8 cellular contexts compared by ENCODE assay signal in the genomic region with DNA sequence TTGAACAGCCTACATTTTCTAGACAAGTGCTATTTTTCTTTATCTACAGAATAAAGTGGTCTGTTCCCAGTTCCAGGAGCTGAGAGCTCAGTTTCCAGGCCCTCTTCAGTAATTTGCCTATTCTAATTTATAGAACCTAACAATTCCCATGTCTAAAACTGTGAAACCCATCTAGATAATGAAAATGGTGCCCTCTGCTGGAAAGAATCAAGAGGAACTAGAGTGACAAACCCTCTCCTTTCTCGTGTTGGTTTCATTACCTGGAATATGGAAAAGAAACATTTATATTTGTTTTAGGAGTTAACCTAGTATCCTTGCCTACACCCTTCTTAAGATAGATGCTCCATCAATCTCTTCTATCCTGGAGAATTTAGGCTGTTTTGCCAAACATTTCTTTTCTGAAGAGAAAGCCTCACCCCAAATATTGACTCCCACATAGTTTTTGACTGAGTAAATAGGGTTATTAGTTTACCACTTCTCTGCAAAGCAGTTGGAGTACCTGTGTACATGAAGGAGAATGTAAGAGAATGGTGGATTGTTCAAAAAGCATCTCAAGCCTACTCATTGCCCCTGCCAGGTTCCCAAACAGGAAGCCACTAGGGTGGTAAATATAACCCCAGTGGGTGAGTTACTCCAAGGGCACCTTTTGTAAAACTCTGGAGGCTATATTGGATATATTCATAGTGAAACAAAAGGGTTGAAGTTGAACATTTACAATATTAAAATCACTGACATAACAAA.
DNase-seq lines count a peak whose midpoint lies in the region; ATAC-seq, FAIRE-seq and TF ChIP-seq lines count a peak whose summit lies in the region.

No MANE protein-coding gene starts in this region.

- DNase-seq in CD4-positive, alpha-beta memory T cell: peak in 4 of 5 donors; percentile 37 to 50 (median 40)
- DNase-seq in GM19239 (ENCODE audit: insufficient read length, low spot score) (peak; percentile 17), LoVo (ENCODE audit: low spot score) (peak; percentile 77), RKO (ENCODE audit: low spot score) (peak; percentile 69), endothelial cell (ENCODE audit: low spot score) (peak; percentile 40), mesendoderm (peak; percentile 69)
- DNase-seq in activated CD4-positive, alpha-beta memory T cell treated with anti-CD3 and anti-CD28 coated beads, Interleukin-2, amount 10 ng/mL, durations not matched to agents 7 days and 5 days: no peak

- TF ChIP-seq CTCF in endothelial cell (IDR thresholded peaks at IDR 0.05; ENCODE audit: unreplicated experiment): peak; percentile 73

- no peaks in the 10 kb centered on the region for H3K79me2 ChIP-seq in mesendoderm (ENCODE audit: control insufficient read depth, insufficient read depth, low read length)

- ATAC-seq in GM18505 (IDR thresholded peaks at IDR 0.05; ENCODE audit: unreplicated experiment): no peak

- H3K56ac ChIP-seq in mesendoderm (ENCODE audit: low read length): no peak overlapping the region

- H3K4me3 Mint-ChIP-seq in CD4-positive, alpha-beta memory T cell: no peak overlapping the region
- H3K4me3 Mint-ChIP-seq in endothelial cell (ENCODE audit: unreplicated experiment): no peak overlapping the region
- H3K4me3 Mint-ChIP-seq in activated CD4-positive, alpha-beta memory T cell treated with anti-CD3 and anti-CD28 coated beads, Interleukin-2, amount 10 ng/mL, durations not matched to agents 7 days and 5 days: no peak overlapping the region

- H4K5ac ChIP-seq in mesendoderm (ENCODE audit: low read length): no peak overlapping the region

- H2BK15ac ChIP-seq in mesendoderm (replicated peaks; ENCODE audit: low read depth): no peak overlapping the region

- H3K27me3 ChIP-seq in CD4-positive, alpha-beta memory T cell (ENCODE audit: insufficient read depth, low read length): no peaks in the 10 kb centered on the region
- H3K27me3 ChIP-seq in mesendoderm (ENCODE audit: insufficient read depth, low read length, poor library complexity): no peaks in the 10 kb centered on the region

- H2BK120ac ChIP-seq in mesendoderm (ENCODE audit: low read depth, low read length): no peak overlapping the region

- H3K9me3 ChIP-seq in CD4-positive, alpha-beta memory T cell (ENCODE audit: control insufficient read depth in 1 of 2, low read length in 2 of 2): no peaks in the 10 kb centered on the region

- H3K9me3 Mint-ChIP-seq in CD4-positive, alpha-beta memory T cell: no peaks in the 10 kb centered on the region
- H3K9me3 Mint-ChIP-seq in endothelial cell (ENCODE audit: unreplicated experiment): no peaks in the 10 kb centered on the region
- no peaks in the 10 kb centered on the region for H3K9me3 Mint-ChIP-seq in activated CD4-positive, alpha-beta memory T cell treated with anti-CD3 and anti-CD28 coated beads, Interleukin-2, amount 10 ng/mL, durations not matched to agents 7 days and 5 days

- no peak overlapping the region for H2AK5ac ChIP-seq in mesendoderm (ENCODE audit: low read length)

- H3K4ac ChIP-seq in mesendoderm (ENCODE audit: low read depth, low read length): no peak overlapping the region

- no peak overlapping the region for H4K8ac ChIP-seq in mesendoderm (ENCODE audit: low read depth, low read length)

- H3K4me3 ChIP-seq in CD4-positive, alpha-beta memory T cell (ENCODE audit: low read length in 2 of 2): no peak overlapping the region
- no peak overlapping the region for H3K4me3 ChIP-seq in mesendoderm (ENCODE audit: low read length)

- H3K36me3 Mint-ChIP-seq in CD4-positive, alpha-beta memory T cell: no peaks in the 10 kb centered on the region
- no peaks in the 10 kb centered on the region for H3K36me3 Mint-ChIP-seq in endothelial cell (ENCODE audit: low read depth, unreplicated experiment)
- no peaks in the 10 kb centered on the region for H3K36me3 Mint-ChIP-seq in activated CD4-positive, alpha-beta memory T cell treated with anti-CD3 and anti-CD28 coated beads, Interleukin-2, amount 10 ng/mL, durations not matched to agents 7 days and 5 days (ENCODE audit: low read depth)

- FAIRE-seq in GM19239 (lab: Jason Lieb, UNC): peak; percentile 64

- CTCF ChIA-PET in CD4-positive, alpha-beta memory T cell (lab: Charles Lee; ENCODE audit: partially characterized antibody): interaction anchor here (0.6 to 6.3 kb wide), 13 partner anchors 10 to 1250 kb away, joined by 3 to 91 read pairs (median 3); no protein-coding TSS in a partner anchor
- CTCF ChIA-PET in activated CD4-positive, alpha-beta memory T cell treated with anti-CD3 and anti-CD28 coated beads, Interleukin-2, amount 10 ng/mL, durations not matched to agents 7 days and 5 days (lab: Charles Lee): interaction anchor here (1.0 to 3.9 kb wide), 6 partner anchors 13 to 1088 kb away, joined by 3 to 58 read pairs (median 4); no protein-coding TSS in a partner anchor

- no peaks in the 10 kb centered on the region for H3K27me3 Mint-ChIP-seq in CD4-positive, alpha-beta memory T cell
- no peaks in the 10 kb centered on the region for H3K27me3 Mint-ChIP-seq in endothelial cell (ENCODE audit: unreplicated experiment)
- H3K27me3 Mint-ChIP-seq in activated CD4-positive, alpha-beta memory T cell treated with anti-CD3 and anti-CD28 coated beads, Interleukin-2, amount 10 ng/mL, durations not matched to agents 7 days and 5 days: no peaks in the 10 kb centered on the region

- no peaks in the 10 kb centered on the region for H3K36me3 ChIP-seq in CD4-positive, alpha-beta memory T cell (ENCODE audit: insufficient read depth, low read length)
- no peaks in the 10 kb centered on the region for H3K36me3 ChIP-seq in mesendoderm (ENCODE audit: control insufficient read depth, insufficient read depth, low read length)

- no peak for TF ChIP-seq POLR2A in GM18505 (IDR thresholded peaks at IDR 0.05; ENCODE audit: borderline replicate concordance, extremely low read depth, insufficient read depth, insufficient read length)

- intact Hi-C loops in CD4-positive, alpha-beta memory T cell (cut with micrococcal nuclease): loop anchor here (1.0 to 5.0 kb wide), 3 partner anchors 395 to 1251 kb away; no protein-coding TSS in a partner anchor

- H3K18ac ChIP-seq in mesendoderm (ENCODE audit: low read length): no peak overlapping the region

- POLR2A ChIA-PET in CD4-positive, alpha-beta memory T cell (lab: Charles Lee; ENCODE audit: partially characterized antibody): no interaction called here
- POLR2A ChIA-PET in activated CD4-positive, alpha-beta memory T cell treated with anti-CD3 and anti-CD28 coated beads, Interleukin-2, amount 10 ng/mL, durations not matched to agents 7 days and 5 days (lab: Charles Lee): interaction anchor here (0.8 to 1.6 kb wide), 2 partner anchors 397 to 438 kb away, joined by 3 to 5 read pairs; no protein-coding TSS in a partner anchor

- H3K23ac ChIP-seq in mesendoderm (ENCODE audit: low read length): no peak overlapping the region

- no peaks in the 10 kb centered on the region for H3K79me1 ChIP-seq in mesendoderm (ENCODE audit: low read length)

- no peak overlapping the region for H3K27ac ChIP-seq in CD4-positive, alpha-beta memory T cell (ENCODE audit: low read depth, low read length)
- no peak overlapping the region for H3K27ac ChIP-seq in mesendoderm (ENCODE audit: low read depth, low read length)

- H3K4me1 Mint-ChIP-seq in CD4-positive, alpha-beta memory T cell: peaks cover 0 to 4% (median 0%) of the 10 kb centered on the region in 4 donors
- H3K4me1 Mint-ChIP-seq in endothelial cell (ENCODE audit: unreplicated experiment): peaks cover 9% of the 10 kb centered on the region
- H3K4me1 Mint-ChIP-seq in activated CD4-positive, alpha-beta memory T cell treated with anti-CD3 and anti-CD28 coated beads, Interleukin-2, amount 10 ng/mL, durations not matched to agents 7 days and 5 days: peaks cover 5% of the 10 kb centered on the region

- no peak overlapping the region for H3K4me2 ChIP-seq in mesendoderm (ENCODE audit: low read length)

- H2BK5ac ChIP-seq in mesendoderm (ENCODE audit: low read length): no peak overlapping the region

- H3K4me1 ChIP-seq in CD4-positive, alpha-beta memory T cell (ENCODE audit: insufficient read depth, low read length): no peaks in the 10 kb centered on the region
- no peaks in the 10 kb centered on the region for H3K4me1 ChIP-seq in mesendoderm (ENCODE audit: control insufficient read depth, low read depth, low read length)

- no CpG with 5 or more reads among the region's 1 CpG for WGBS in mesendoderm (ENCODE audit: extremely low coverage, insufficient coverage, low lambda C conversion rate)

- H3K27ac Mint-ChIP-seq in CD4-positive, alpha-beta memory T cell: no peak overlapping the region
- H3K27ac Mint-ChIP-seq in endothelial cell (ENCODE audit: unreplicated experiment): no peak overlapping the region
- no peak overlapping the region for H3K27ac Mint-ChIP-seq in activated CD4-positive, alpha-beta memory T cell treated with anti-CD3 and anti-CD28 coated beads, Interleukin-2, amount 10 ng/mL, durations not matched to agents 7 days and 5 days

- no peak overlapping the region for H3K9ac ChIP-seq in mesendoderm (ENCODE audit: low read length)
